In the genomic region with DNA sequence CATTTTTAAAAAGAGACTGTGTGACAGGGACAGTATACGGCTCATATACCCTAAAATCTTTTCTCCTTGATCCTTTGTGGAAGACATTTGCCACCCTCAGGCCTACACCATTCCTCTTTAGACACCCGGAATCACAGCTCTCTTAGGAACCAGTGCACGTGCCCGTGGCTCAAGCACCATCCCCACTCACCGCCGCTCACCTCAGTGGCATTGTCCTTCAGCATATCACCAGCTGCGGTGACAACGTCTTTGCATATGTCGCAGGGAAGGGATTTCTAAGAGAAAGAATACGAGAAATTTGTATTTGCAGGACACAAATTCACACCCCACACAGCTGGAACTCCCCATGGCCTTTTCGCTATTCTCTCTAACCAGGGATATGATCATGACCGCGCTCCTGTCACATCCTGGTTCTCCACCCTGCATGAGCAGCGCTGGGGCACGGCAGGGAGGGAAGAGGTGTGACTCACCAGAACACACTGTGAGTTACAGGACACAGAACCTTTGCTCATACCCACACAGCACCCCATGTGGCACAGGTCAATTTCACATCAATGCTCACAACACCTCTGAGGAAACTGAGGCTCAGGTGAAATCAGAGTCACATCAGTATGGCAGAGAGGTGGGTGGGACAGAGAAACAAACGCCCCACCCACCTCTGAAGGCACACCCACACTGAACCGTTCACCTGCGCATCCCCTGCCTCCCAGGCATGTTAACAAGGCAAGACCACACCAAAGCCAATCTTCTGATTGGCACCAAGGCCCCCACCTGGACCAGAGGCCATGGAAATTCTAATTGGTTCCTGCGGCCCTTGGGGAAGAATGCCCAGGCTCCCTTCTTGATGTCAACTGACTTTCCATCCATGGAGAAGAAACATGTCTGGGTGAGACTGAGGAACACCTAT, we compare ENCODE assay signal across 14 cellular contexts. TPM values are rescaled to one million over a fixed set of nuclear protein-coding genes. Genes with fewer than 3 reads are reported as not detected.
DNase-seq lines count a peak whose midpoint lies in the region; ATAC-seq lines count a peak whose summit lies in the region.
"Had no signal": no experiment of that assay in that cellular context is flagged by ENCODE, and none has a peak within 500 bp of the region (broad histone marks: within the 10 kb centered on the region; RNA-seq: fewer than 3 reads in every experiment).

No MANE protein-coding gene starts in this region.

- CTCF ChIA-PET in naive thymus-derived CD4-positive, alpha-beta T cell (lab: Charles Lee): no interaction called here

- no peak overlapping the region for H4K12ac ChIP-seq in trophoblast cell (ENCODE audit: low read depth, low read length)

- H4K91ac ChIP-seq in trophoblast cell (ENCODE audit: low read depth, low read length): peak overlapping the region; percentile 24

- peaks cover 13% of the 10 kb centered on the region for H3K79me1 ChIP-seq in trophoblast cell (ENCODE audit: low read length)

- no peaks in the 10 kb centered on the region for H3K27me3 Mint-ChIP-seq in naive thymus-derived CD4-positive, alpha-beta T cell
- H3K27me3 Mint-ChIP-seq: activated CD4-positive, alpha-beta T cell treated with anti-CD3 and anti-CD28 coated beads, Interleukin-2, amount 10 ng/mL, durations not matched to agents 24 days and 14 days; activated T-helper 17 cell treated with anti-CD3 and anti-CD28 coated beads, Interleukin-2, amount 50 U/mL, for 72 hours; central memory CD8-positive, alpha-beta T cell had no signal

- H3K23ac ChIP-seq in trophoblast cell (ENCODE audit: low read length): no peak overlapping the region

- peaks cover 28 to 45% of the 10 kb centered on the region in 2 experiments for H3K36me3 ChIP-seq in trophoblast cell (ENCODE audit: control insufficient read depth in 1 of 2, insufficient read depth in 2 of 2, low read length in 2 of 2)
- H3K36me3 ChIP-seq in naive thymus-derived CD4-positive, alpha-beta T cell (ENCODE audit: control insufficient read depth in 2 of 3, insufficient read depth in 3 of 3, low read length in 3 of 3): peaks cover 22 to 62% (median 29%) of the 10 kb centered on the region in 3 experiments

- peak overlapping the region; percentile 34 for H3K18ac ChIP-seq in trophoblast cell (ENCODE audit: low read length)

- peaks cover 11 to 31% (median 22%) of the 10 kb centered on the region in 7 donors for H3K4me1 Mint-ChIP-seq in naive thymus-derived CD4-positive, alpha-beta T cell

- no peak overlapping the region for H2AK5ac ChIP-seq in trophoblast cell (ENCODE audit: low read length)

- peaks cover 19% of the 10 kb centered on the region for H3K79me2 ChIP-seq in trophoblast cell (ENCODE audit: control insufficient read depth, insufficient read depth, low read length, poor library complexity)

- no peaks in the 10 kb centered on the region for H3K9me3 Mint-ChIP-seq in naive thymus-derived CD4-positive, alpha-beta T cell
- H3K9me3 Mint-ChIP-seq: activated CD4-positive, alpha-beta T cell treated with anti-CD3 and anti-CD28 coated beads, Interleukin-2, amount 10 ng/mL, durations not matched to agents 24 days and 14 days; activated T-helper 17 cell treated with anti-CD3 and anti-CD28 coated beads, Interleukin-2, amount 50 U/mL, for 72 hours; central memory CD8-positive, alpha-beta T cell had no signal

- WGBS in trophoblast cell (ENCODE audit: extremely low coverage, insufficient coverage, insufficient read length): no CpG with 5 or more reads among the region's 19 CpGs
- WGBS in right cardiac atrium: 93% methylated on average over 19 of the region's 19 CpGs

- H3K4me1 ChIP-seq in trophoblast cell (ENCODE audit: control insufficient read depth in 1 of 2, insufficient read depth in 2 of 2, low read length in 2 of 2) (peaks cover 35 to 36% of the 10 kb centered on the region in 2 experiments), right cardiac atrium (ENCODE audit: control insufficient read depth, insufficient read depth, low read length) (peaks cover 14% of the 10 kb centered on the region)
- H3K4me1 ChIP-seq in naive thymus-derived CD4-positive, alpha-beta T cell (ENCODE audit: control insufficient read depth in 2 of 2, insufficient read depth in 2 of 2, low read length in 2 of 2): peaks cover 0 to 2% of the 10 kb centered on the region in 2 donors

- H3K9me3 ChIP-seq in trophoblast cell (ENCODE audit: insufficient read depth, low read depth, low read length): peaks cover 2% of the 10 kb centered on the region
- no peaks in the 10 kb centered on the region for H3K9me3 ChIP-seq in right cardiac atrium (ENCODE audit: control insufficient read depth, low read length)
- H3K9me3 ChIP-seq in naive thymus-derived CD4-positive, alpha-beta T cell (ENCODE audit: control insufficient read depth in 2 of 3, low read length in 3 of 3): no peaks in the 10 kb centered on the region

- intact Hi-C loops in right cardiac atrium (cut with DNase I): loop anchor here in 3 of 4 donors (10.0 kb wide), 1 partner anchor 63 kb away; no protein-coding TSS in a partner anchor
- intact Hi-C loops in naive thymus-derived CD4-positive, alpha-beta T cell (cut with micrococcal nuclease): loop anchor here in 1 of 2 donors (2.0 to 10.0 kb wide), 2 partner anchors 19 to 63 kb away; a partner anchor contains a TSS

- peak overlapping the region; percentile 18 for H2BK5ac ChIP-seq in trophoblast cell (ENCODE audit: low read depth, low read length, poor library complexity)

- POLR2A ChIA-PET in naive thymus-derived CD4-positive, alpha-beta T cell (lab: Charles Lee): no interaction called here

- H2BK120ac ChIP-seq in trophoblast cell (ENCODE audit: insufficient read depth, low read length, poor library complexity): no peak overlapping the region

- peak overlapping the region; percentile 34 for H2BK12ac ChIP-seq in trophoblast cell (ENCODE audit: low read length)

- peak overlapping the region; percentile 29 for H3K4ac ChIP-seq in trophoblast cell (ENCODE audit: low read depth, low read length)

- H3K27ac ChIP-seq in epithelial cell of prostate: peak overlapping the region; percentile 59
- peak overlapping the region; percentile 75 for H3K27ac ChIP-seq in trophoblast cell (ENCODE audit: low read depth, low read length)
- H3K27ac ChIP-seq in right cardiac atrium (ENCODE audit: low read length): no peak overlapping the region
- H3K27ac ChIP-seq in naive thymus-derived CD4-positive, alpha-beta T cell (ENCODE audit: low read depth, low read length): no peak overlapping the region
- H3K27ac ChIP-seq: KMS-11 had no signal

- no peaks in the 10 kb centered on the region for H3K27me3 ChIP-seq in trophoblast cell (ENCODE audit: insufficient read depth, low read length)
- no peaks in the 10 kb centered on the region for H3K27me3 ChIP-seq in right cardiac atrium (ENCODE audit: control insufficient read depth, insufficient read depth)
- H3K27me3 ChIP-seq in naive thymus-derived CD4-positive, alpha-beta T cell (ENCODE audit: control insufficient read depth in 2 of 2, insufficient read depth in 2 of 2, low read length in 2 of 2): no peaks in the 10 kb centered on the region

- H3K4me2 ChIP-seq in trophoblast cell (ENCODE audit: low read length): no peak overlapping the region
- H3K4me2 ChIP-seq: KMS-11 had no signal

- DNase-seq in Daoy (ENCODE audit: low read depth): peak; percentile 59
- peak; percentile 13 to 28 for DNase-seq in SW 1271 (lab: John Stamatoyannopoulos, UW)
- DNase-seq in epithelial cell of prostate (ENCODE audit: low read depth, low spot score): peak; percentile 66
- DNase-seq in trophoblast cell: peak in 1 of 2 donors; percentile 45
- DNase-seq in right cardiac atrium: no peak
- DNase-seq in naive thymus-derived CD4-positive, alpha-beta T cell: no peak
- no peak for DNase-seq in NCI-H1436 treated with DMSO at 0.1 percent for 48 hours (lab: John Stamatoyannopoulos, UW)
- DNase-seq in OCI-M2 (lab: John Stamatoyannopoulos, UW; ENCODE audit: unreplicated experiment): no peak
- DNase-seq: activated CD4-positive, alpha-beta T cell treated with anti-CD3 and anti-CD28 coated beads, Interleukin-2, amount 10 ng/mL, durations not matched to agents 24 days and 14 days; DND-41; NCI-H2081 had no signal

- H3K4me3 Mint-ChIP-seq in naive thymus-derived CD4-positive, alpha-beta T cell: no peak overlapping the region
- H3K4me3 Mint-ChIP-seq: activated CD4-positive, alpha-beta T cell treated with anti-CD3 and anti-CD28 coated beads, Interleukin-2, amount 10 ng/mL, durations not matched to agents 24 days and 14 days; activated T-helper 17 cell treated with anti-CD3 and anti-CD28 coated beads, Interleukin-2, amount 50 U/mL, for 72 hours; central memory CD8-positive, alpha-beta T cell had no signal

- H3K4me3 ChIP-seq in trophoblast cell (ENCODE audit: low read depth, low read length) (no peak overlapping the region), right cardiac atrium (ENCODE audit: low read length) (no peak overlapping the region)
- no peak overlapping the region for H3K4me3 ChIP-seq in naive thymus-derived CD4-positive, alpha-beta T cell (ENCODE audit: low read length)

- peaks cover 8 to 35% (median 12%) of the 10 kb centered on the region in 5 donors for H3K36me3 Mint-ChIP-seq in naive thymus-derived CD4-positive, alpha-beta T cell

- no peak overlapping the region for H4K8ac ChIP-seq in trophoblast cell (ENCODE audit: low read depth, low read length)

- no peak overlapping the region for H3K27ac Mint-ChIP-seq in naive thymus-derived CD4-positive, alpha-beta T cell

- no peak overlapping the region for H3K9ac ChIP-seq in trophoblast cell (ENCODE audit: low read length)
- H3K9ac ChIP-seq: KMS-11 had no signal

- no peak overlapping the region for H2AFZ ChIP-seq in trophoblast cell (ENCODE audit: insufficient read depth, low read length, poor library complexity)

- no peak for ATAC-seq in right cardiac atrium
- ATAC-seq in naive thymus-derived CD4-positive, alpha-beta T cell: no peak

- peak overlapping the region; percentile 36 for H3K14ac ChIP-seq in trophoblast cell (ENCODE audit: low read length)

RNA-seq across cellular contexts. Expression of a gene that starts 19.2 kb away (rescaled TPM):
- total RNA-seq in Daoy (2014; rRNA removed; shearing (Covaris generic)): 155 and 187 TPM in 2 replicates
- polyA plus RNA-seq in trophoblast cell (2013): 532 and 555 TPM in 2 replicates
- total RNA-seq in right cardiac atrium: 1,000 to 10,000 TPM; 1,345 to 1,678 (median 1,522) TPM
- 897 TPM for polyA plus RNA-seq in right cardiac atrium
- total RNA-seq in naive thymus-derived CD4-positive, alpha-beta T cell: 1,000 to 10,000 TPM in 1 of 5 experiments, 100 to 1,000 TPM in 4; 153 to 1,163 (median 266) TPM
- polyA plus RNA-seq in naive thymus-derived CD4-positive, alpha-beta T cell: 100 to 1,000 TPM; 421 to 506 TPM

RNA-seq across cellular contexts. Expression of a gene that starts 58.6 kb away (rescaled TPM):
- total RNA-seq in Daoy (2014; rRNA removed; shearing (Covaris generic)): 1.5 and 1.9 TPM in 2 replicates
- 38.2 and 43.6 TPM in 2 replicates for polyA plus RNA-seq in trophoblast cell (2013)
- 10 to 100 TPM; 29.3 to 55.1 (median 34.4) TPM for total RNA-seq in right cardiac atrium
- 36.8 TPM for polyA plus RNA-seq in right cardiac atrium
- total RNA-seq in naive thymus-derived CD4-positive, alpha-beta T cell: 100 to 1,000 TPM in 3 of 5 experiments, 10 to 100 TPM in 2; 91.1 to 271 (median 101) TPM
- 100 to 1,000 TPM; 220 to 300 TPM for polyA plus RNA-seq in naive thymus-derived CD4-positive, alpha-beta T cell

Comparison
In these comparisons a context has a peak if more than half of its experiments do, and no peak if none do; other contexts are left out.
1. DNase-seq: peak in Daoy (single experiment), SW 1271 (2 of 2) and epithelial cell of prostate (single experiment); none in right cardiac atrium (0 of 3), naive thymus-derived CD4-positive, alpha-beta T cell (0 of 9), NCI-H1436 treated with DMSO at 0.1 percent for 48 hours (single experiment) and OCI-M2 (single experiment).
2. H3K27ac ChIP-seq: peak in epithelial cell of prostate (single experiment) and trophoblast cell (single experiment); none in right cardiac atrium (single experiment) and naive thymus-derived CD4-positive, alpha-beta T cell (single experiment).
3. RNA of a gene that starts 58.6 kb away (total RNA-seq): 91.1 to 271 TPM in naive thymus-derived CD4-positive, alpha-beta T cell and 29.3 to 55.1 TPM in right cardiac atrium; 1.5 to 1.9 TPM in Daoy; every median in the first group is over 10 times any median in the second.